23 cellular contexts compared by ENCODE assay signal in the genomic region with DNA sequence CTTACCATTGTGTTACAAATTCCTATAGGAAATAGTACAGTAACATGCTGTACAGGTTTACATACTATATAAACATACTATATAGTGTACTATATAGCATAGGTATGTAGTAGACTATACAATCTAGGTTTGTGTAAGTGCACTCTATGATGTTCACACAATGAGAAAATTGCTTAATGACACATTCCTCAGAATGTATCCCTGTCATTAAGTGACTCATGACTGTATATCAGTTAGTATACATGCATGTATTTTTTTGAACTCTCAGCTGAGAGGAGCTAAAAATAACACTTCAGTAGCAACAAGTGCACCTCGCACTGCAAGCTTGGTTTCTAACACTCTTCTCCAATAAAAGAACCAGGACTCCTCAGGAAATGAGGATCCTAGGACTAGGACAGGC. TPM values are rescaled to one million over a fixed set of nuclear protein-coding genes. Genes with fewer than 3 reads are reported as not detected.
"Had no signal": no experiment of that assay in that cellular context is flagged by ENCODE, and none has a peak within 500 bp of the region (broad histone marks: within the 10 kb centered on the region; RNA-seq: fewer than 3 reads in every experiment).

No MANE protein-coding gene starts in this region.

- ATAC-seq: naive thymus-derived CD4-positive, alpha-beta T cell; psoas muscle had no signal

- H3K36me3 ChIP-seq: heart right ventricle, sigmoid colon, suprapubic skin, tibial artery had no signal

- H3K27me3 ChIP-seq: heart right ventricle, sigmoid colon, suprapubic skin, tibial artery had no signal

- H2AFZ ChIP-seq: parathyroid adenoma had no signal

- H3K79me2 ChIP-seq: parathyroid adenoma had no signal

- DNase-seq: activated CD4-positive, alpha-beta T cell treated with anti-CD3 and anti-CD28 coated beads for 4 hours; activated CD4-positive, alpha-beta T cell treated with anti-CD3 and anti-CD28 coated beads, Interleukin-2, amount 50 U/mL, for 48 hours; activated CD8-positive, alpha-beta memory T cell treated with anti-CD3 and anti-CD28 coated beads for 24 hours; activated effector memory CD4-positive, alpha-beta T cell treated with Interleukin-2 at 50 U/mL for 16 hours; activated naive CD4-positive, alpha-beta T cell treated with Interleukin-2 at 50 U/mL for 16 hours; anterior cingulate cortex; effector CD8-positive, alpha-beta T cell; foreskin fibroblast; heart right ventricle; kidney glomerular epithelial cell; mammary epithelial cell; naive thymus-derived CD4-positive, alpha-beta T cell; nucleus accumbens; psoas muscle; sigmoid colon; stimulated activated CD4-positive, alpha-beta T cell treated with anti-CD3 and anti-CD28 coated beads, Interleukin-15, amount 100 ng/mL, for 24 hours; stimulated activated CD4-positive, alpha-beta T cell treated with anti-CD3 and anti-CD28 coated beads, Interleukin-2, amount 100 ng/mL, for 24 hours; stimulated activated naive CD4-positive, alpha-beta T cell; T-helper 9 cell; tibial artery had no signal

- H3K9ac ChIP-seq: parathyroid adenoma had no signal

- H3K9me3 ChIP-seq: heart right ventricle, psoas muscle, sigmoid colon, suprapubic skin, tibial artery had no signal

- H3K4me1 ChIP-seq: heart right ventricle, parathyroid adenoma, psoas muscle, sigmoid colon, suprapubic skin had no signal

- H3K4me3 ChIP-seq: heart right ventricle, psoas muscle, sigmoid colon, suprapubic skin, tibial artery had no signal

- H3K27ac ChIP-seq: heart right ventricle, parathyroid adenoma, psoas muscle, sigmoid colon, suprapubic skin, tibial artery, VCaP had no signal

RNA-seq across cellular contexts. Expression of gene ASXL3, which starts 19.5 kb away (rescaled TPM):
- total RNA-seq: naive thymus-derived CD4-positive, alpha-beta T cell had no signal
- polyA plus RNA-seq: mammary epithelial cell; naive thymus-derived CD4-positive, alpha-beta T cell had no signal
